ENCODE assay signal across 8 cellular contexts in genomic region chr15:34795267-34796081, GRCh38. TPM values are rescaled to one million over a fixed set of nuclear protein-coding genes. Genes with fewer than 3 reads are reported as not detected.
DNase-seq lines count a peak whose midpoint lies in the region; ATAC-seq, FAIRE-seq and TF ChIP-seq lines count a peak whose summit lies in the region.

Gene ACTC1 (minus strand): TSS chr15:34795549. CDS start chr15:34794808, 741 bp downstream.

- no peak within 1 kb of the TSS for H3K4me3 Mint-ChIP-seq in immature natural killer cell

- H3K4me1 ChIP-seq in ectodermal cell (ENCODE audit: control insufficient read depth, insufficient read depth, low read length) (peaks cover 14% of the 10 kb centered on the region), lower lobe of right lung (no peaks in the 10 kb centered on the region), colonic mucosa (no peaks in the 10 kb centered on the region)

- H3K27me3 ChIP-seq in ectodermal cell (ENCODE audit: control insufficient read depth, insufficient read depth, low read length, poor library complexity, severe bottlenecking) (peaks cover 27% of the 10 kb centered on the region), lower lobe of right lung (ENCODE audit: low read depth) (peaks cover 33% of the 10 kb centered on the region), colonic mucosa (peaks cover 15% of the 10 kb centered on the region)

- intact Hi-C loops in lower lobe of right lung (cut with DNase I) (no loop called here), colonic mucosa (cut with DNase I) (no loop called here)

- H3K27ac ChIP-seq in ectodermal cell (ENCODE audit: insufficient read depth, low read depth, low read length, poor library complexity, severe bottlenecking): no peak within 1 kb of the TSS
- H3K27ac ChIP-seq in lower lobe of right lung: no peak within 1 kb of the TSS
- H3K27ac ChIP-seq in colonic mucosa: no peak within 1 kb of the TSS

- no peak within 1 kb of the TSS for H3K9ac ChIP-seq in colonic mucosa (ENCODE audit: low read depth in 2 of 2, low read length in 2 of 2)

- DNase-seq in activated CD4-positive, alpha-beta T cell treated with anti-CD3 and anti-CD28 coated beads for 48 hours: peak; percentile 17
- no peak for DNase-seq in activated CD4-positive, alpha-beta T cell treated with anti-CD3 and anti-CD28 coated beads for 1 hour
- DNase-seq in lower lobe of right lung (no peak), urothelium cell line (ENCODE audit: low spot score) (peak; percentile 77), immature natural killer cell (no peak), colonic mucosa (no peak)

- no peaks in the 10 kb centered on the region for H3K36me3 ChIP-seq in ectodermal cell (ENCODE audit: control insufficient read depth, insufficient read depth, low read length)
- H3K36me3 ChIP-seq in lower lobe of right lung: no peaks in the 10 kb centered on the region
- H3K36me3 ChIP-seq in colonic mucosa: no peaks in the 10 kb centered on the region

- no peaks in the 10 kb centered on the region for H3K9me3 ChIP-seq in ectodermal cell (ENCODE audit: control insufficient read depth, low read length)
- H3K9me3 ChIP-seq in lower lobe of right lung: no peaks in the 10 kb centered on the region
- H3K9me3 ChIP-seq in colonic mucosa: no peaks in the 10 kb centered on the region

- H3K4me1 Mint-ChIP-seq in immature natural killer cell: no peaks in the 10 kb centered on the region

- H3K36me3 Mint-ChIP-seq in immature natural killer cell: no peaks in the 10 kb centered on the region

- H3K9me3 Mint-ChIP-seq in immature natural killer cell: peaks cover 0 to 2% (median 0%) of the 10 kb centered on the region in 6 donors

- WGBS in ectodermal cell, 2 experiments: 7 to 8% methylated on average over 44 of the region's 44 CpGs

- H3K27me3 Mint-ChIP-seq in immature natural killer cell (ENCODE audit: low read depth in 3 of 3): peaks cover 3 to 13% (median 7%) of the 10 kb centered on the region in 3 donors

- no peak for FAIRE-seq in urothelium cell line (lab: Jason Lieb, UNC)

- peak; percentile 55 to 75 for ATAC-seq in lower lobe of right lung
- ATAC-seq in HG02840 (IDR thresholded peaks at IDR 0.05; ENCODE audit: low FRiP score, unreplicated experiment): no peak

- no peak within 1 kb of the TSS for H3K27ac Mint-ChIP-seq in immature natural killer cell

- H3K4me3 ChIP-seq in ectodermal cell (ENCODE audit: insufficient read depth, low read depth, low read length) (peak within 1 kb of the TSS; percentile 40), lower lobe of right lung (no peak within 1 kb of the TSS), colonic mucosa (no peak within 1 kb of the TSS)

- no peak for TF ChIP-seq CTCF in lower lobe of right lung (IDR thresholded peaks at IDR 0.05)
- no peak for TF ChIP-seq CTCF in colonic mucosa (IDR thresholded peaks at IDR 0.05)

RNA-seq across cellular contexts. Expression of gene ACTC1, which starts in this region (rescaled TPM):
- 62.0 TPM for polyA plus RNA-seq in ectodermal cell (2013, experiment 1 of 4)
- polyA plus RNA-seq in ectodermal cell (2013, experiment 2 of 4): 63.7 TPM
- polyA plus RNA-seq in ectodermal cell (2013, experiment 3 of 4): 51.0 TPM
- polyA plus RNA-seq in ectodermal cell (2013, experiment 4 of 4): 47.5 TPM
- total RNA-seq in lower lobe of right lung: 0.62 TPM
- not detected for polyA plus RNA-seq in immature natural killer cell
- 1 to 10 TPM in 1 of 2 donors, not detected in 1; 4.9 TPM for total RNA-seq in colonic mucosa

Comparison
In these comparisons a context has a peak if more than half of its experiments do, and no peak if none do; other contexts are left out.
1. DNase-seq: peak in activated CD4-positive, alpha-beta T cell treated with anti-CD3 and anti-CD28 coated beads for 48 hours (single experiment) and urothelium cell line (single experiment); none in activated CD4-positive, alpha-beta T cell treated with anti-CD3 and anti-CD28 coated beads for 1 hour (single experiment), lower lobe of right lung (single experiment), immature natural killer cell (0 of 3) and colonic mucosa (single experiment).
2. Peak in ATAC-seq in lower lobe of right lung; RNA of the gene not detected or under 1 TPM.